8 cellular contexts compared by ENCODE assay signal in genomic region chr1:101474039-101474665, GRCh38.
DNase-seq lines count a peak whose midpoint lies in the region; ATAC-seq lines count a peak whose summit lies in the region.

No MANE protein-coding gene starts in this region.

- H3K9ac ChIP-seq in NT2/D1 (ENCODE audit: insufficient read length, low read depth) = no peak overlapping the region

- H3K27me3 ChIP-seq in HAP-1 (ENCODE audit: low read depth) = no peaks in the 10 kb centered on the region; the same call in 1 of the 2 replicates
- H3K27me3 ChIP-seq in NT2/D1 (ENCODE audit: insufficient read depth, insufficient read length) = no peaks in the 10 kb centered on the region

- DNase-seq in DMS 273 treated with DMSO at 0.1 percent for 48 hours (lab: John Stamatoyannopoulos, UW) (peak; percentile 1), HAP-1 (ENCODE audit: low spot score in 2 of 2) (peak; percentile 36 to 48), NT2/D1 (ENCODE audit: low read depth, low spot score) (peak; percentile 50), glomerular visceral epithelial cell (ENCODE audit: extremely low spot score) (peak; percentile 6), COLO668 (lab: John Stamatoyannopoulos, UW; ENCODE audit: unreplicated experiment) (no peak), nucleus accumbens (lab: John Stamatoyannopoulos, UW) (no peak)
- DNase-seq in stimulated activated CD4-positive, alpha-beta T cell treated with anti-CD3 and anti-CD28 coated beads, Interleukin-4, amount 100 ng/mL, for 4 hours = no peak

- H3K4me3 ChIP-seq in HAP-1 = no peak overlapping the region
- no peak overlapping the region for H3K4me3 ChIP-seq in NT2/D1 (ENCODE audit: insufficient read length, low read depth)

- no peak for ATAC-seq in GM21515 (IDR thresholded peaks at IDR 0.05; ENCODE audit: unreplicated experiment)

- H3K9me3 ChIP-seq in HAP-1 = no peaks in the 10 kb centered on the region
- peaks cover 9% of the 10 kb centered on the region; the same call in 1 of the 2 replicates for H3K9me3 ChIP-seq in NT2/D1 (ENCODE audit: insufficient read depth, low read length)

- H3K36me3 ChIP-seq in HAP-1 (replicated peaks) (no peaks in the 10 kb centered on the region), NT2/D1 (ENCODE audit: insufficient read depth, insufficient read length, low read length) (no peaks in the 10 kb centered on the region)

- H3K4me1 ChIP-seq in HAP-1 (no peaks in the 10 kb centered on the region), NT2/D1 (ENCODE audit: insufficient read depth, insufficient read length) (no peaks in the 10 kb centered on the region)

- in situ Hi-C loops in HAP-1 (cut with MboI; ENCODE audit: low sequenced_read_pairs) = no loop called here

Comparison
In these comparisons a context has a peak if more than half of its experiments do, and no peak if none do; other contexts are left out.
1. DNase-seq: peak in DMS 273 treated with DMSO at 0.1 percent for 48 hours (single experiment), HAP-1 (2 of 2), NT2/D1 (single experiment) and glomerular visceral epithelial cell (single experiment); none in stimulated activated CD4-positive, alpha-beta T cell treated with anti-CD3 and anti-CD28 coated beads, Interleukin-4, amount 100 ng/mL, for 4 hours (0 of 2), COLO668 (single experiment) and nucleus accumbens (0 of 56).